10 cellular contexts compared by ENCODE assay signal in the genomic region with DNA sequence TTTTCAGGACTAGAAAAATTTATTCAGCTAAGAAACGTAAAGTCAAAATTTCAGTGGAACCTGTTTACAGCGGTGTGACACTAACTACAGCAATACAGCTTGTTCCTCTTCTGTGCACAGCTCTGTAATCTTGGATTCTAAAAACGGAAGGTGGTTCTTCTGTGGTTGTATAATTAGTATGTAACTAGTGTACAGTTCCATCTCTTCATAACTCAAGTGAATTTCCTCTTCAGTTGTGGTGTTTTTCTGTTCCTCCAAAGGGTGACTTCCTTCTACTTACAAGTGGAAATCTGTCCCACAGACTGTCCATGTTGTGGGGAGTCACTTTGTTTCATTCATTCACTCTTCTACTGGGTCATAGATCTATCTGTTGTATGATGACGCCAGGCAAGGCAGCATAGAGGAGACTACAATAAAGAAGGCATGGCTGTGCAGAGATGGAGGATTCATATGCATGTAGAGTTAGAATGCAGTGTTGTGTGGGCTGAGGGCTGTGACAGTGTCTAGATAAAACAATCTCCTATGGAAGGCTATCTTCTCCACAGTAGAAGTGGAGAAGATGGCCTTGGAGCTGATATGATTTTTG. TPM values are rescaled to one million over a fixed set of nuclear protein-coding genes. Genes with fewer than 3 reads are reported as not detected.
DNase-seq lines count a peak whose midpoint lies in the region; ATAC-seq and TF ChIP-seq lines count a peak whose summit lies in the region.
"Had no signal": no experiment of that assay in that cellular context is flagged by ENCODE, and none has a peak within 500 bp of the region (broad histone marks: within the 10 kb centered on the region; RNA-seq: fewer than 3 reads in every experiment).

No MANE protein-coding gene starts in this region.

- no TSS peak for BruUV-seq in OCI-LY7 (replicated peaks; lab: Mats Ljungman, UMichigan)

- TF ChIP-seq POLR2A in tibial nerve (IDR thresholded peaks at IDR 0.05), result no peak

- H3K9me2 ChIP-seq in OCI-LY7 (ENCODE audit: insufficient read depth, low read length), result no peaks in the 10 kb centered on the region

- no peak for TF ChIP-seq EP300 in tibial nerve (IDR thresholded peaks at IDR 0.05)

- TF ChIP-seq CTCF in OCI-LY7 (conservative IDR thresholded peaks at IDR 0.05; ENCODE audit: low read length) (no peak), tibial nerve (IDR thresholded peaks at IDR 0.05) (no peak)

- H3K9me3 ChIP-seq in OCI-LY7 (ENCODE audit: low read length) (no peaks in the 10 kb centered on the region), tibial nerve (no peaks in the 10 kb centered on the region)
- H3K9me3 ChIP-seq: esophagus squamous epithelium had no signal

- peaks cover 31% of the 10 kb centered on the region for H4K20me1 ChIP-seq in OCI-LY7 (ENCODE audit: insufficient read depth, low read length)

- H3K36me3 ChIP-seq in OCI-LY7 (ENCODE audit: insufficient read depth, low read length), result peaks cover 57% of the 10 kb centered on the region
- no peaks in the 10 kb centered on the region for H3K36me3 ChIP-seq in tibial nerve
- H3K36me3 ChIP-seq: esophagus squamous epithelium had no signal

- CTCF ChIA-PET in OCI-LY7 (lab: Charles Lee; ENCODE audit: unreplicated experiment), result no interaction called here

- no peak overlapping the region for H2AFZ ChIP-seq in OCI-LY7 (ENCODE audit: low read length)

- H3K9me3 Mint-ChIP-seq in activated naive CD4-positive, alpha-beta T cell treated with anti-CD3 and anti-CD28 coated beads, Interleukin-2, amount 50 U/mL, for 24 hours, result no peaks in the 10 kb centered on the region
- peaks cover 6% of the 10 kb centered on the region in 2 donors for H3K9me3 Mint-ChIP-seq in stimulated activated naive B cell treated with anti-CD40 and anti-IgM and Interleukin-4, amounts not matched to agents 10 μg/mL and 1 μg/mL and 100 μg/mL, for 72 hours

- peaks cover 86% of the 10 kb centered on the region for H3K4me1 Mint-ChIP-seq in activated naive CD4-positive, alpha-beta T cell treated with anti-CD3 and anti-CD28 coated beads, Interleukin-2, amount 50 U/mL, for 24 hours
- peaks cover 55 to 82% of the 10 kb centered on the region in 2 donors for H3K4me1 Mint-ChIP-seq in stimulated activated naive B cell treated with anti-CD40 and anti-IgM and Interleukin-4, amounts not matched to agents 10 μg/mL and 1 μg/mL and 100 μg/mL, for 72 hours

- H3K4me1 ChIP-seq in OCI-LY7 (ENCODE audit: insufficient read depth, low read length, poor library complexity, severe bottlenecking), result peaks cover 87% of the 10 kb centered on the region
- H3K4me1 ChIP-seq in tibial nerve, result no peaks in the 10 kb centered on the region

- H3K36me3 Mint-ChIP-seq in activated naive CD4-positive, alpha-beta T cell treated with anti-CD3 and anti-CD28 coated beads, Interleukin-2, amount 50 U/mL, for 24 hours, result peaks cover 6% of the 10 kb centered on the region
- peaks cover 46 to 76% of the 10 kb centered on the region in 2 donors for H3K36me3 Mint-ChIP-seq in stimulated activated naive B cell treated with anti-CD40 and anti-IgM and Interleukin-4, amounts not matched to agents 10 μg/mL and 1 μg/mL and 100 μg/mL, for 72 hours

- ATAC-seq in HG02981 (IDR thresholded peaks at IDR 0.05; ENCODE audit: unreplicated experiment), result peak; percentile 71
- ATAC-seq in stimulated activated naive B cell treated with anti-CD40 and anti-IgM and Interleukin-4, amounts not matched to agents 10 μg/mL and 1 μg/mL and 100 μg/mL, for 72 hours (replicated peaks), result peak; percentile 87 to 91

- DNase-seq in activated naive CD4-positive, alpha-beta T cell (lab: John Stamatoyannopoulos, UW), result no peak
- peak; percentile 78 for DNase-seq in OCI-LY7 (ENCODE audit: low spot score)
- DNase-seq in stimulated activated naive B cell treated with anti-CD40 and anti-IgM and Interleukin-4, amounts not matched to agents 10 μg/mL and 1 μg/mL and 100 μg/mL, for 72 hours, result no peak
- no peak for DNase-seq in tibial nerve (ENCODE audit: low spot score in 2 of 2)
- no peak for DNase-seq in SHP77 treated with DMSO at 0.1 percent for 48 hours (lab: John Stamatoyannopoulos, UW)
- no peak for DNase-seq in NCI-H1694 treated with DMSO at 0.1 percent for 48 hours (lab: John Stamatoyannopoulos, UW)
- DNase-seq: activated CD4-positive, alpha-beta T cell treated with anti-CD3 and anti-CD28 coated beads for 4 hours; esophagus squamous epithelium had no signal

- H3K27me3 Mint-ChIP-seq in activated naive CD4-positive, alpha-beta T cell treated with anti-CD3 and anti-CD28 coated beads, Interleukin-2, amount 50 U/mL, for 24 hours, result no peaks in the 10 kb centered on the region
- H3K27me3 Mint-ChIP-seq in stimulated activated naive B cell treated with anti-CD40 and anti-IgM and Interleukin-4, amounts not matched to agents 10 μg/mL and 1 μg/mL and 100 μg/mL, for 72 hours, result no peaks in the 10 kb centered on the region

- H3K4me3 ChIP-seq in OCI-LY7 (ENCODE audit: low read depth, low read length, poor library complexity, severe bottlenecking), result peak overlapping the region; percentile 80
- no peak overlapping the region for H3K4me3 ChIP-seq in tibial nerve
- H3K4me3 ChIP-seq: esophagus squamous epithelium had no signal

- H3K27me3 ChIP-seq in tibial nerve, result no peaks in the 10 kb centered on the region
- H3K27me3 ChIP-seq: esophagus squamous epithelium had no signal

- no peak overlapping the region for H3K4me3 Mint-ChIP-seq in activated naive CD4-positive, alpha-beta T cell treated with anti-CD3 and anti-CD28 coated beads, Interleukin-2, amount 50 U/mL, for 24 hours
- H3K4me3 Mint-ChIP-seq in stimulated activated naive B cell treated with anti-CD40 and anti-IgM and Interleukin-4, amounts not matched to agents 10 μg/mL and 1 μg/mL and 100 μg/mL, for 72 hours, result peak overlapping the region; percentile 77

- intact Hi-C loops in OCI-LY7 (cut with micrococcal nuclease; ENCODE audit: unreplicated experiment), result loop anchor here (5.0 kb wide), 1 partner anchor 910 kb away; no protein-coding TSS in a partner anchor

- WGBS in tibial nerve, 2 donors, result 81 to 86% methylated on average over 4 of the region's 4 CpGs

- peak overlapping the region; percentile 2 for H3K27ac Mint-ChIP-seq in activated naive CD4-positive, alpha-beta T cell treated with anti-CD3 and anti-CD28 coated beads, Interleukin-2, amount 50 U/mL, for 24 hours
- peak overlapping the region; percentile 90 for H3K27ac Mint-ChIP-seq in stimulated activated naive B cell treated with anti-CD40 and anti-IgM and Interleukin-4, amounts not matched to agents 10 μg/mL and 1 μg/mL and 100 μg/mL, for 72 hours

- H3K4me2 ChIP-seq in OCI-LY7 (ENCODE audit: low read length), result peak overlapping the region; percentile 99

- H3K27ac ChIP-seq in OCI-LY7 (ENCODE audit: low read depth, low read length, poor library complexity, severe bottlenecking) (peak overlapping the region; percentile 95), tibial nerve (no peak overlapping the region)
- H3K27ac ChIP-seq: esophagus squamous epithelium had no signal

- peaks cover 99% of the 10 kb centered on the region for H3K79me2 ChIP-seq in OCI-LY7 (ENCODE audit: insufficient read depth, low read depth, low read length)

- POLR2A ChIA-PET in OCI-LY7 (lab: Charles Lee), result interaction anchor here (0.6 to 3.8 kb wide), 11 partner anchors 8 to 128 kb away, joined by 3 to 30 read pairs (median 6); partner anchors contain the start of genes DNAJB14 and H2AZ1

RNA-seq across cellular contexts. Expression of gene DAPP1, which starts 5.4 kb away (rescaled TPM):
- total RNA-seq in OCI-LY7 (2014; rRNA removed; shearing (Covaris generic)), result 55.7 and 57.3 TPM in 2 replicates
- total RNA-seq in OCI-LY7 (2022) (69.8 and 71.9 TPM in 2 replicates), tibial nerve (1 to 10 TPM in 3 of 4 donors, under 1 TPM in 1; 0.42 to 4.2 (median 1.2) TPM)

Comparison
In these comparisons a context has a peak if more than half of its experiments do, and no peak if none do; other contexts are left out.
1. RNA of gene DAPP1, which starts 5.4 kb away (total RNA-seq): 55.7 to 71.9 TPM in OCI-LY7; 0.42 to 4.2 TPM in tibial nerve; every median in the first group is over 10 times any median in the second.